8 cellular contexts compared by ENCODE assay signal in the genomic region with DNA sequence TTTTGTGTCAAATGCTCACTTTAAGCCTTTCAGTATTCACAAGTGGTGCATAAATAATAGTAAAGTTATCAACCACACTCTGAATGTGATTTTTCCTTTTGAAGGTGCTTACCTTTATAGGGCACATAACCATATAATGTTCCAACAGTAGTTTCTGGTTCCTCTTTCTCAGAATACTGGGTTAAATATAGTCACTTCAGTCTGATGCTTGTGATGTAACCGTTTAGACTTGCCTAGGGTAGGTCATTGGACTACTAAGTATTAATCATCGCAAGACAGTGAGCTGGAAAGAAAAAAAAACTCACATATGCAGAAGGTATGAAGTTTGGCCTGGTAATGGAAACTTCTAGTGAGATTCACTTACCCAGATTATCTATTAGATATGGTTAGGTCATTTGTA. TPM values are rescaled to one million over a fixed set of nuclear protein-coding genes. Genes with fewer than 3 reads are reported as not detected.
DNase-seq lines count a peak whose midpoint lies in the region; ATAC-seq, FAIRE-seq and TF ChIP-seq lines count a peak whose summit lies in the region.

No MANE protein-coding gene starts in this region.

- H3K27ac ChIP-seq in OCI-LY7 (ENCODE audit: low read depth, low read length, poor library complexity, severe bottlenecking) (peak overlapping the region; percentile 43), kidney (ENCODE audit: low read depth in 2 of 2, low read length in 2 of 2) (no peak overlapping the region), adrenal gland (no peak overlapping the region), pancreas (no peak overlapping the region)

- 58 to 64% (median 64%) methylated on average over 2 of the region's 2 CpGs for WGBS in adrenal gland, 4 donors
- 84 to 85% methylated on average over 2 of the region's 2 CpGs for WGBS in pancreas, 2 donors

- peaks cover 58% of the 10 kb centered on the region for H3K79me2 ChIP-seq in OCI-LY7 (ENCODE audit: insufficient read depth, low read depth, low read length)

- peaks cover 19% of the 10 kb centered on the region; the same call in 1 of the 2 replicates for H4K20me1 ChIP-seq in OCI-LY7 (ENCODE audit: insufficient read depth, low read length)

- H3K4me3 Mint-ChIP-seq in activated CD4-positive, alpha-beta T cell treated with anti-CD3 and anti-CD28 coated beads, Interleukin-2, amount 10 ng/mL, durations not matched to agents 24 days and 14 days = peak overlapping the region; percentile 22
- H3K4me3 Mint-ChIP-seq in naive B cell = peak overlapping the region; percentile 65 to 100 (median 94)

- H3K27me3 ChIP-seq in adrenal gland = no peaks in the 10 kb centered on the region
- no peaks in the 10 kb centered on the region for H3K27me3 ChIP-seq in pancreas

- peak; percentile 45 for ATAC-seq in HG02884 (IDR thresholded peaks at IDR 0.05; ENCODE audit: unreplicated experiment)
- peak; percentile 59 to 63 for ATAC-seq in naive B cell (ENCODE audit: low read depth in 2 of 2)
- no peak for ATAC-seq in pancreas

- FAIRE-seq in kidney (lab: Jason Lieb, UNC) = no peak
- FAIRE-seq in pancreas (lab: Jason Lieb, UNC) = no peak

- intact Hi-C loops in activated CD4-positive, alpha-beta T cell treated with anti-CD3 and anti-CD28 coated beads, Interleukin-2, amount 10 ng/mL, durations not matched to agents 24 days and 14 days (cut with micrococcal nuclease) = no loop called here
- intact Hi-C loops in OCI-LY7 (cut with micrococcal nuclease; ENCODE audit: unreplicated experiment) (loop anchor here (5.0 kb wide), 1 partner anchor 503 kb away; no protein-coding TSS in a partner anchor), kidney (cut with DNase I) (no loop called here), adrenal gland (cut with DNase I) (no loop called here), pancreas (cut with DNase I) (no loop called here)

- H3K4me1 Mint-ChIP-seq in activated CD4-positive, alpha-beta T cell treated with anti-CD3 and anti-CD28 coated beads, Interleukin-2, amount 10 ng/mL, durations not matched to agents 24 days and 14 days = peaks cover 35% of the 10 kb centered on the region
- peaks cover 36 to 46% (median 44%) of the 10 kb centered on the region in 3 donors for H3K4me1 Mint-ChIP-seq in naive B cell

- H3K9me3 ChIP-seq in OCI-LY7 (ENCODE audit: low read length) (no peaks in the 10 kb centered on the region), kidney (ENCODE audit: control insufficient read depth in 1 of 2, low read length in 2 of 2) (no peaks in the 10 kb centered on the region), adrenal gland (replicated peaks in 1 of 3) (no peaks in the 10 kb centered on the region), pancreas (no peaks in the 10 kb centered on the region)

- no peak for TF ChIP-seq POLR2A in adrenal gland (IDR thresholded peaks at IDR 0.05)

- TF ChIP-seq CTCF in OCI-LY7 (conservative IDR thresholded peaks at IDR 0.05; ENCODE audit: low read length) (no peak), kidney (IDR thresholded peaks at IDR 0.05; ENCODE audit: borderline replicate concordance, extremely low read depth, insufficient read depth) (no peak), adrenal gland (IDR thresholded peaks at IDR 0.05) (no peak), pancreas (IDR thresholded peaks at IDR 0.05) (no peak)

- BruUV-seq in OCI-LY7 (replicated peaks; lab: Mats Ljungman, UMichigan) = no TSS peak

- H3K9me3 Mint-ChIP-seq in activated CD4-positive, alpha-beta T cell treated with anti-CD3 and anti-CD28 coated beads, Interleukin-2, amount 10 ng/mL, durations not matched to agents 24 days and 14 days = no peaks in the 10 kb centered on the region
- H3K9me3 Mint-ChIP-seq in naive B cell = no peaks in the 10 kb centered on the region

- POLR2A ChIA-PET in OCI-LY7 (lab: Charles Lee) = interaction anchor here (0.5 to 4.4 kb wide), 8 partner anchors 9 to 702 kb away, joined by 3 to 68 read pairs (median 4); no protein-coding TSS in a partner anchor

- H3K36me3 ChIP-seq in OCI-LY7 (ENCODE audit: insufficient read depth, low read length) (peaks cover 40% of the 10 kb centered on the region), kidney (ENCODE audit: control insufficient read depth in 1 of 2, insufficient read depth in 2 of 2, low read length in 2 of 2) (peaks cover 0 to 5% of the 10 kb centered on the region in 2 donors), adrenal gland (replicated peaks in 1 of 2) (no peaks in the 10 kb centered on the region), pancreas (no peaks in the 10 kb centered on the region)

- DNase-seq in activated CD4-positive, alpha-beta T cell treated with anti-CD3 and anti-CD28 coated beads, Interleukin-2, amount 10 ng/mL, durations not matched to agents 24 days and 14 days = no peak
- DNase-seq in activated CD4-positive, alpha-beta T cell treated with anti-CD3 and anti-CD28 coated beads for 4 hours = no peak
- peak; percentile 82 for DNase-seq in OCI-LY7 (ENCODE audit: low spot score)
- peak; percentile 76 for DNase-seq in naive B cell
- no peak for DNase-seq in kidney
- DNase-seq in adrenal gland = no peak
- no peak for DNase-seq in pancreas

- H3K9me2 ChIP-seq in OCI-LY7 (ENCODE audit: insufficient read depth, low read length) = no peaks in the 10 kb centered on the region

- peaks cover 29% of the 10 kb centered on the region for H3K36me3 Mint-ChIP-seq in activated CD4-positive, alpha-beta T cell treated with anti-CD3 and anti-CD28 coated beads, Interleukin-2, amount 10 ng/mL, durations not matched to agents 24 days and 14 days (ENCODE audit: low read depth)
- peaks cover 14% of the 10 kb centered on the region in 2 donors for H3K36me3 Mint-ChIP-seq in naive B cell

- no peak overlapping the region for H3K9ac ChIP-seq in kidney (ENCODE audit: low read length in 2 of 2)

- H3K27ac Mint-ChIP-seq in activated CD4-positive, alpha-beta T cell treated with anti-CD3 and anti-CD28 coated beads, Interleukin-2, amount 10 ng/mL, durations not matched to agents 24 days and 14 days = no peak overlapping the region
- peak overlapping the region; percentile 66 to 91 (median 86) for H3K27ac Mint-ChIP-seq in naive B cell

- no peak overlapping the region for H2AFZ ChIP-seq in OCI-LY7 (ENCODE audit: low read length)

- H3K4me3 ChIP-seq in OCI-LY7 (ENCODE audit: low read depth, low read length, poor library complexity, severe bottlenecking) (peak overlapping the region; percentile 92), kidney (ENCODE audit: low read length in 2 of 2) (no peak overlapping the region), adrenal gland (no peak overlapping the region), pancreas (no peak overlapping the region)

- H3K4me1 ChIP-seq in OCI-LY7 (ENCODE audit: insufficient read depth, low read length, poor library complexity, severe bottlenecking) (peaks cover 61% of the 10 kb centered on the region), kidney (ENCODE audit: control insufficient read depth in 1 of 2, insufficient read depth in 1 of 2, low read depth in 1 of 2, low read length in 2 of 2) (no peaks in the 10 kb centered on the region), adrenal gland (replicated peaks in 1 of 2) (peaks cover 4 to 9% of the 10 kb centered on the region in 2 donors), pancreas (peaks cover 0 to 6% (median 6%) of the 10 kb centered on the region in 3 donors)

- CTCF ChIA-PET in OCI-LY7 (lab: Charles Lee; ENCODE audit: unreplicated experiment) = interaction anchor here (1.1 kb wide), 1 partner anchor 17 kb away, joined by 3 read pairs; no protein-coding TSS in a partner anchor

- peaks cover 13% of the 10 kb centered on the region for H3K27me3 Mint-ChIP-seq in activated CD4-positive, alpha-beta T cell treated with anti-CD3 and anti-CD28 coated beads, Interleukin-2, amount 10 ng/mL, durations not matched to agents 24 days and 14 days
- H3K27me3 Mint-ChIP-seq in naive B cell = no peaks in the 10 kb centered on the region

- H3K4me2 ChIP-seq in OCI-LY7 (ENCODE audit: low read length) = peak overlapping the region; percentile 85

RNA-seq across cellular contexts. Expression of a gene that starts 1.9 kb away (rescaled TPM):
- 16.8 and 17.0 TPM in 2 replicates for total RNA-seq in activated CD4-positive, alpha-beta T cell treated with anti-CD3 and anti-CD28 coated beads, Interleukin-2, amount 10 ng/mL, durations not matched to agents 24 days and 14 days
- total RNA-seq in OCI-LY7 (2014; rRNA removed; shearing (Covaris generic)) = 16.4 and 18.4 TPM in 2 replicates
- 24.8 and 26.3 TPM in 2 replicates for total RNA-seq in OCI-LY7 (2022)
- polyA plus RNA-seq in naive B cell (ENCODE audit: low read depth in 6 of 6) = 10 to 100 TPM; 19.6 to 28.0 (median 21.9) TPM
- total RNA-seq in kidney = 1.8 TPM
- 0.43 TPM for polyA plus RNA-seq in kidney (ENCODE audit: insufficient read depth, low read depth, low replicate concordance)
- 1 to 10 TPM in 5 of 8 donors, under 1 TPM in 3; 0.06 to 3.4 (median 1.4) TPM for total RNA-seq in adrenal gland
- polyA plus RNA-seq in adrenal gland = 1 to 10 TPM in 1 of 3 donors, under 1 TPM in 2; 0.24 to 1.2 (median 0.48) TPM
- total RNA-seq in pancreas = 1 to 10 TPM in 2 of 6 donors, under 1 TPM in 4; 0.20 to 1.7 (median 0.80) TPM
- polyA plus RNA-seq in pancreas = under 1 TPM; 0.23 to 0.33 TPM

Comparison
In these comparisons a context has a peak if more than half of its experiments do, and no peak if none do; other contexts are left out.
1. DNase-seq: peak in OCI-LY7 (single experiment) and naive B cell (single experiment); none in activated CD4-positive, alpha-beta T cell treated with anti-CD3 and anti-CD28 coated beads, Interleukin-2, amount 10 ng/mL, durations not matched to agents 24 days and 14 days (single experiment), activated CD4-positive, alpha-beta T cell treated with anti-CD3 and anti-CD28 coated beads for 4 hours (0 of 2), kidney (single experiment), adrenal gland (0 of 7) and pancreas (0 of 6).
2. ATAC-seq: peak in HG02884 (single experiment) and naive B cell (2 of 2); none in pancreas (0 of 4).